In the genomic region with DNA sequence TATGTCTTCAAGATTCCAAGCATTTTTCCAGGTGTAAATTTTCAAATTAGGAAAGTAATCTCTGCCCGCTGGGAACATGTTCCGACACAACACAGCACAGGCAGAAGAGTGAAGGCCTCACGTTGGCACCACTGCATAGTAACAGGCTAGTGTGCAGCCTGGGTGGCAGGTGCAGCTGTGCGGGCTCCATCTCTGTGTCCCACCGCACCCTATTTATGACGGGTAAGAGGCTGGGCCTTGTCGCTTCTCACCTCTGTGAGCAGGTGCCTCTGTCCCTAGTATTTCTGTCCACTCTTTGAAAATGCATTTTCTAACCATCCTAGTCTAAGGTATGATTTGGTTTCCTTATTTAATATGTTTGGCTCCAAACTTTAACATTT, we compare ENCODE assay signal across 29 cellular contexts. TPM values are rescaled to one million over a fixed set of nuclear protein-coding genes. Genes with fewer than 3 reads are reported as not detected.
"Had no signal": no experiment of that assay in that cellular context is flagged by ENCODE, and none has a peak within 500 bp of the region (broad histone marks: within the 10 kb centered on the region; RNA-seq: fewer than 3 reads in every experiment).

No MANE protein-coding gene starts in this region.

- H3K36me3 ChIP-seq: colonic mucosa, esophagus muscularis mucosa, gastrocnemius medialis had no signal

- H3K4me1 ChIP-seq: colonic mucosa, foreskin keratinocyte, gastrocnemius medialis had no signal

- H3K9me3 ChIP-seq: body of pancreas, colonic mucosa, esophagus muscularis mucosa, gastrocnemius medialis had no signal

- H3K27me3 Mint-ChIP-seq: activated CD4-positive, alpha-beta T cell treated with anti-CD3 and anti-CD28 coated beads for 36 hours; dendritic cell treated with granulocyte-macrophage colony-stimulating factor and Interleukin-4, amounts not matched to agents 40 ng/mL and 50 ng/mL, for 4 days had no signal

- H3K4me1 Mint-ChIP-seq: activated CD8-positive, alpha-beta memory T cell treated with anti-CD3 and anti-CD28 coated beads, Interleukin-2, amount 10 ng/mL, durations not matched to agents 7 days and 5 days had no signal

- ATAC-seq: activated CD4-positive, alpha-beta T cell treated with anti-CD3 and anti-CD28 coated beads for 36 hours; activated CD8-positive, alpha-beta memory T cell treated with anti-CD3 and anti-CD28 coated beads, Interleukin-2, amount 10 ng/mL, durations not matched to agents 7 days and 5 days; activated CD8-positive, alpha-beta T cell treated with anti-CD3 and anti-CD28 coated beads, Interleukin-2, amount 10 ng/mL, durations not matched to agents 7 days and 5 days; body of pancreas; foreskin keratinocyte; gastrocnemius medialis had no signal

- DNase-seq: activated CD4-positive, alpha-beta memory T cell treated with anti-CD3 and anti-CD28 coated beads for 36 hours; activated CD4-positive, alpha-beta T cell treated with anti-CD3 and anti-CD28 coated beads for 36 hours; activated CD4-positive, alpha-beta T cell treated with anti-CD3 and anti-CD28 coated beads, Interleukin-2, amount 10 ng/mL, durations not matched to agents 24 days and 14 days; activated CD4-positive, CD25-positive, alpha-beta regulatory T cell; activated CD8-positive, alpha-beta memory T cell treated with anti-CD3 and anti-CD28 coated beads, Interleukin-2, amount 10 ng/mL, durations not matched to agents 7 days and 5 days; activated CD8-positive, alpha-beta memory T cell treated with anti-CD3 and anti-CD28 coated beads, Interleukin-2, amount 50 U/mL, for 4 hours; activated CD8-positive, alpha-beta T cell treated with anti-CD3 and anti-CD28 coated beads, Interleukin-2, amount 10 ng/mL, durations not matched to agents 7 days and 5 days; activated gamma-delta T cell treated with Interleukin-2 at 50 U/mL for 16 hours; activated naive CD4-positive, alpha-beta T cell treated with anti-CD3 and anti-CD28 coated beads, Interleukin-2, amount 50 U/mL, for 16 hours; activated naive CD4-positive, alpha-beta T cell treated with Interleukin-2 at 50 U/mL for 16 hours; activated T-cell treated with anti-CD3 and anti-CD28 coated beads, Interleukin-2, amount 50 U/mL, for 1 hour; activated T-cell treated with anti-CD3 and anti-CD28 coated beads, Interleukin-2, amount 50 U/mL, for 48 hours; amygdala; central memory CD4-positive, alpha-beta T cell; cerebellar nuclear complex; colonic mucosa; effector memory CD4-positive, alpha-beta T cell; erythroblast; foreskin keratinocyte; gastrocnemius medialis; glutamatergic neuron; T-helper 2 cell had no signal

- H3K27ac ChIP-seq: body of pancreas, colonic mucosa, dorsolateral prefrontal cortex, esophagus muscularis mucosa, foreskin keratinocyte, gastrocnemius medialis had no signal

- H3K4me3 Mint-ChIP-seq: activated CD4-positive, alpha-beta memory T cell treated with anti-CD3 and anti-CD28 coated beads for 36 hours; activated CD4-positive, alpha-beta T cell treated with anti-CD3 and anti-CD28 coated beads for 36 hours; activated CD4-positive, alpha-beta T cell treated with anti-CD3 and anti-CD28 coated beads, Interleukin-2, amount 10 ng/mL, durations not matched to agents 24 days and 14 days; activated CD8-positive, alpha-beta memory T cell treated with anti-CD3 and anti-CD28 coated beads, Interleukin-2, amount 10 ng/mL, durations not matched to agents 7 days and 5 days; activated CD8-positive, alpha-beta T cell treated with anti-CD3 and anti-CD28 coated beads, Interleukin-2, amount 10 ng/mL, durations not matched to agents 7 days and 5 days; activated naive CD8-positive, alpha-beta T cell; activated T-helper 1 cell treated with anti-CD3 and anti-CD28 coated beads, Interleukin-12 subunit alpha, Interleukin-12 subunit beta, Interleukin-2, Interleukin-4 antibody, amounts not matched to agents 30 ng/mL and 10 ng/mL and 1 ng/mL, durations not matched to agents 14 hours and 24 hours and 36 hours; dendritic cell treated with granulocyte-macrophage colony-stimulating factor and Interleukin-4, amounts not matched to agents 40 ng/mL and 50 ng/mL, for 4 days had no signal

- H3K4me3 ChIP-seq: body of pancreas, colonic mucosa, dorsolateral prefrontal cortex, esophagus muscularis mucosa, gastrocnemius medialis had no signal

- H3K27me3 ChIP-seq: body of pancreas, colonic mucosa, foreskin keratinocyte, gastrocnemius medialis had no signal

- H3K27ac Mint-ChIP-seq: activated CD4-positive, alpha-beta memory T cell treated with anti-CD3 and anti-CD28 coated beads for 36 hours; activated CD4-positive, alpha-beta T cell treated with anti-CD3 and anti-CD28 coated beads for 36 hours; activated CD4-positive, alpha-beta T cell treated with anti-CD3 and anti-CD28 coated beads, Interleukin-2, amount 10 ng/mL, durations not matched to agents 24 days and 14 days; activated CD8-positive, alpha-beta memory T cell treated with anti-CD3 and anti-CD28 coated beads, Interleukin-2, amount 10 ng/mL, durations not matched to agents 7 days and 5 days; activated CD8-positive, alpha-beta T cell treated with anti-CD3 and anti-CD28 coated beads, Interleukin-2, amount 10 ng/mL, durations not matched to agents 7 days and 5 days; activated naive CD8-positive, alpha-beta T cell; activated T-helper 1 cell treated with anti-CD3 and anti-CD28 coated beads, Interleukin-12 subunit alpha, Interleukin-12 subunit beta, Interleukin-2, Interleukin-4 antibody, amounts not matched to agents 30 ng/mL and 10 ng/mL and 1 ng/mL, durations not matched to agents 14 hours and 24 hours and 36 hours; activated T-helper 2 cell treated with anti-CD3 and anti-CD28 coated beads, Interferon-gamma antibody, Interleukin-2, Interleukin-4, amounts not matched to agents 10 μg/mL and 5 μg/mL and 100 μg/mL, durations not matched to agents 14 hours and 24 hours and 36 hours; dendritic cell treated with granulocyte-macrophage colony-stimulating factor and Interleukin-4, amounts not matched to agents 40 ng/mL and 50 ng/mL, for 4 days had no signal

- H3K36me3 Mint-ChIP-seq: activated CD4-positive, alpha-beta memory T cell treated with anti-CD3 and anti-CD28 coated beads for 36 hours; activated CD8-positive, alpha-beta memory T cell treated with anti-CD3 and anti-CD28 coated beads, Interleukin-2, amount 10 ng/mL, durations not matched to agents 7 days and 5 days; activated naive CD8-positive, alpha-beta T cell had no signal

- H3K9me3 Mint-ChIP-seq: activated CD4-positive, alpha-beta T cell treated with anti-CD3 and anti-CD28 coated beads, Interleukin-2, amount 10 ng/mL, durations not matched to agents 24 days and 14 days; activated T-helper 1 cell treated with anti-CD3 and anti-CD28 coated beads, Interleukin-12 subunit alpha, Interleukin-12 subunit beta, Interleukin-2, Interleukin-4 antibody, amounts not matched to agents 30 ng/mL and 10 ng/mL and 1 ng/mL, durations not matched to agents 14 hours and 24 hours and 36 hours; activated T-helper 2 cell treated with anti-CD3 and anti-CD28 coated beads, Interferon-gamma antibody, Interleukin-2, Interleukin-4, amounts not matched to agents 10 μg/mL and 5 μg/mL and 100 μg/mL, durations not matched to agents 14 hours and 24 hours and 36 hours; dendritic cell treated with granulocyte-macrophage colony-stimulating factor and Interleukin-4, amounts not matched to agents 40 ng/mL and 50 ng/mL, for 4 days had no signal

RNA-seq across cellular contexts. Expression of gene VIPR2, which starts 24.1 kb away (rescaled TPM):
- total RNA-seq: activated CD8-positive, alpha-beta T cell treated with anti-CD3 and anti-CD28 coated beads, Interleukin-2, amount 10 ng/mL, durations not matched to agents 7 days and 5 days; foreskin keratinocyte had no signal
- polyA plus RNA-seq: foreskin keratinocyte had no signal
